Comparison of ENCODE assay signal across 11 cellular contexts in the genomic region with DNA sequence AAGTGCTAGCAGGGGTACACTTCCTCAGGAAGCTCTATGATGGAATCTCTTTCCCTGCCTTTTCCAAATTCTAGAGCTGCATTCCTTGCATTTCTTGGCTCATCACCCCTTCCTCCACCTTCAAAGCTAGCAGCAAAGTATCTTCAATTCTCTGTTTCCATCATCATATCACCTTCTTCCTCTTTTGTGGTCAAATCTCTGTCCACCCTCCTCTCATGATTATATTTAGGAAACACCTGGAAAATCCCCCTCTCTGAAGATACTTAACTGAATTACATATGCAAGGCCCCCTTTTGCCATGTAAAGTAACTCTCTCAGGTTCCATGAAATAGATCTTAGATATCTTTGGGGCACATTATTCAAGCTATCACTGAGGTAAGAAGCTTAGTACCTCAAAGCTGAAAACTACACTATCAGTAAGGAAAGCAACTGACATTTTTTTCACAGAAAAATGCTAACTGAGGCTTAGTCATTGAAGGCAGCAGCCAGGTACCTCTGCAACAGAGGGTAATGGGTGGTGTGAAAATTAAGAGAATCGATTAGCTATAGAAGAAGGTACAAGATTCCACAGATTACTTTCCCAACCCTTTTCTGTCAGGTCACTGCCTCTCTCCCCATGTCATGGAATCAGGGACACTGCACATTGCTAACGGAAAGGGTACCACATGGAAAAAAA.
A peak's percentile ranks its signal among the peaks of the same experiment; 100 is the strongest.
DNase-seq lines count a peak whose midpoint lies in the region; ATAC-seq and TF ChIP-seq lines count a peak whose summit lies in the region.
"Had no signal": no experiment of that assay in that cellular context is flagged by ENCODE, and none has a peak within 500 bp of the region (broad histone marks: within the 10 kb centered on the region; RNA-seq: fewer than 3 reads in every experiment).

No MANE protein-coding gene starts in this region.

- no peaks in the 10 kb centered on the region for H3K27me3 Mint-ChIP-seq in naive thymus-derived CD8-positive, alpha-beta T cell

- no peaks in the 10 kb centered on the region for H3K9me2 ChIP-seq in SU-DHL-6 (replicated peaks; ENCODE audit: insufficient read depth, low read length)

- ATAC-seq in GM18502 (IDR thresholded peaks at IDR 0.05; ENCODE audit: poor library complexity, unreplicated experiment): peak; percentile 84
- ATAC-seq in GM21381 (IDR thresholded peaks at IDR 0.05; ENCODE audit: unreplicated experiment): peak; percentile 51
- peak; percentile 78 for ATAC-seq in HG03039 (IDR thresholded peaks at IDR 0.05; ENCODE audit: unreplicated experiment)
- no peak for ATAC-seq in naive thymus-derived CD8-positive, alpha-beta T cell

- TF ChIP-seq CTCF in SU-DHL-6 (IDR thresholded peaks at IDR 0.05; ENCODE audit: insufficient read depth, low read length, poor library complexity, severe bottlenecking): no peak

- H2AFZ ChIP-seq in SU-DHL-6 (ENCODE audit: low read depth, low read length, severe bottlenecking): no peak overlapping the region

- H3K27ac ChIP-seq in SU-DHL-6 (ENCODE audit: low read depth, low read length): no peak overlapping the region
- H3K27ac ChIP-seq in substantia nigra (ENCODE audit: low read depth, low read length, poor library complexity, severe bottlenecking): no peak overlapping the region
- H3K27ac ChIP-seq: thoracic aorta had no signal

- no peaks in the 10 kb centered on the region for H3K9me3 ChIP-seq in SU-DHL-6 (ENCODE audit: insufficient read depth, low read length)
- H3K9me3 ChIP-seq: thoracic aorta had no signal

- no peaks in the 10 kb centered on the region for H3F3A ChIP-seq in SU-DHL-6 (ENCODE audit: insufficient read depth)

- peaks cover 0 to 22% (median 0%) of the 10 kb centered on the region in 4 donors for H3K4me1 Mint-ChIP-seq in naive thymus-derived CD8-positive, alpha-beta T cell

- no peak overlapping the region for H3K9ac ChIP-seq in SU-DHL-6 (ENCODE audit: low read length)

- POLR2A ChIA-PET in naive thymus-derived CD8-positive, alpha-beta T cell (lab: Charles Lee): no interaction called here

- H3K4me2 ChIP-seq in SU-DHL-6 (ENCODE audit: low read depth, low read length, poor library complexity, severe bottlenecking): peak overlapping the region; percentile 6

- no peaks in the 10 kb centered on the region for H3K36me3 ChIP-seq in SU-DHL-6 (ENCODE audit: low read length)
- H3K36me3 ChIP-seq: thoracic aorta had no signal

- H3K4me3 Mint-ChIP-seq in naive thymus-derived CD8-positive, alpha-beta T cell: no peak overlapping the region

- peaks cover 0 to 10% (median 4%) of the 10 kb centered on the region in 9 donors for H3K9me3 Mint-ChIP-seq in naive thymus-derived CD8-positive, alpha-beta T cell

- no peak overlapping the region for H3K4me3 ChIP-seq in SU-DHL-6 (ENCODE audit: insufficient read depth, low read length, poor library complexity, severe bottlenecking)
- H3K4me3 ChIP-seq: thoracic aorta had no signal

- H3K27me3 ChIP-seq in SU-DHL-6 (ENCODE audit: low read length): no peaks in the 10 kb centered on the region

- no peaks in the 10 kb centered on the region for H3K79me2 ChIP-seq in SU-DHL-6 (ENCODE audit: insufficient read depth, low read length)

- H3K27ac Mint-ChIP-seq in naive thymus-derived CD8-positive, alpha-beta T cell: no peak overlapping the region

- no peak for DNase-seq in substantia nigra (lab: John Stamatoyannopoulos, UW)
- DNase-seq in naive thymus-derived CD8-positive, alpha-beta T cell: no peak
- no peak for DNase-seq in effector CD4-positive, alpha-beta T cell
- DNase-seq in activated T-cell treated with anti-CD3 and anti-CD28 coated beads for 4 hours: no peak
- DNase-seq: AML-193; stimulated activated CD4-positive, alpha-beta T cell treated with anti-CD3 and anti-CD28 coated beads, Interleukin-2, amount 100 ng/mL, for 24 hours had no signal

- H3K36me3 Mint-ChIP-seq in naive thymus-derived CD8-positive, alpha-beta T cell: no peaks in the 10 kb centered on the region

- H4K20me1 ChIP-seq in SU-DHL-6 (ENCODE audit: low read depth, low read length): no peaks in the 10 kb centered on the region

Comparison
In these comparisons a context has a peak if more than half of its experiments do, and no peak if none do; other contexts are left out.
1. ATAC-seq: peak in GM18502 (single experiment), GM21381 (single experiment) and HG03039 (single experiment); none in naive thymus-derived CD8-positive, alpha-beta T cell (0 of 2).